1 cellular context compared by ENCODE assay signal in genomic region chr6:117401799-117402198, GRCh38.
TF ChIP-seq lines count a peak whose summit lies in the region.

No MANE protein-coding gene starts in this region.

TF ChIP-seq in GM23338, 12 proteins besides CTCF, POLR2A, EP300 and RAD21:
- TF ChIP-seq EZH2 (IDR thresholded peaks at IDR 0.05; ENCODE audit: low read depth, unreplicated experiment) (no peak), JUNB (IDR thresholded peaks at IDR 0.05; ENCODE audit: unreplicated experiment) (no peak), STAT1 (IDR thresholded peaks at IDR 0.05; ENCODE audit: unreplicated experiment) (no peak), CREB1 (CRISPR knock-in tag; IDR thresholded peaks at IDR 0.05; ENCODE audit: low read depth) (no peak), ZNF462 (CRISPR knock-in tag; IDR thresholded peaks at IDR 0.05) (no peak), REST (IDR thresholded peaks at IDR 0.05; ENCODE audit: unreplicated experiment) (no peak), ETS1 (IDR thresholded peaks at IDR 0.05) (no peak), POLR2AphosphoS5 (IDR thresholded peaks at IDR 0.05; ENCODE audit: low read depth) (no peak), NANOG (IDR thresholded peaks at IDR 0.05; ENCODE audit: borderline replicate concordance) (no peak), ZNF114 (CRISPR knock-in tag; IDR thresholded peaks at IDR 0.05) (no peak), EZH2phosphoT487 (IDR thresholded peaks at IDR 0.05; ENCODE audit: unreplicated experiment) (no peak), ZNF331 (CRISPR knock-in tag; IDR thresholded peaks at IDR 0.05; ENCODE audit: low read depth) (no peak)
